ENCODE assay signal across 8 cellular contexts in genomic region chr16:84970447-84971127, GRCh38. TPM values are rescaled to one million over a fixed set of nuclear protein-coding genes. Genes with fewer than 3 reads are reported as not detected.
DNase-seq lines count a peak whose midpoint lies in the region; ATAC-seq and TF ChIP-seq lines count a peak whose summit lies in the region.

No MANE protein-coding gene starts in this region.

- DNase-seq in DMS153 treated with DMSO at 0.1 percent for 48 hours (lab: John Stamatoyannopoulos, UW; ENCODE audit: unreplicated experiment) (peak; percentile 71), NCI-H510A (lab: John Stamatoyannopoulos, UW) (peak; percentile 31), dedifferentiated amniotic fluid mesenchymal stem cell (ENCODE audit: extremely low spot score) (peak; percentile 71), right lobe of liver (peak; percentile 80 to 83 (median 82))
- peak; percentile 63 to 69 for DNase-seq in activated CD4-positive, alpha-beta T cell treated with anti-CD3 and anti-CD28 coated beads, Interleukin-2, amount 50 U/mL, for 24 hours (ENCODE audit: low read depth in 1 of 2, low spot score in 1 of 2)
- peak; percentile 42 to 66 (median 62) for DNase-seq in stimulated activated CD4-positive, alpha-beta T cell treated with anti-CD3 and anti-CD28 coated beads, TNF-alpha, amount 100 ng/mL, for 4 hours (ENCODE audit: low read depth in 3 of 3)

- H3K4me1 ChIP-seq in right lobe of liver, result peaks cover 0 to 14% (median 5%) of the 10 kb centered on the region in 4 donors

- H3K36me3 ChIP-seq in right lobe of liver, result peaks cover 0 to 14% (median 3%) of the 10 kb centered on the region in 4 donors

- ATAC-seq in HG02798 (IDR thresholded peaks at IDR 0.05; ENCODE audit: poor library complexity, unreplicated experiment) (peak; percentile 73), right lobe of liver (peak; percentile 82 to 88 (median 84)), GM18519 (IDR thresholded peaks at IDR 0.05; ENCODE audit: low FRiP score, unreplicated experiment) (no peak)

- H3K27me3 ChIP-seq in right lobe of liver, result no peaks in the 10 kb centered on the region

- WGBS in right lobe of liver (ENCODE audit: insufficient coverage, low coverage, low lambda C conversion rate, missing lambda C conversion rate), result 4% methylated on average over 13 of the region's 18 CpGs

- no peak overlapping the region for H3K4me3 ChIP-seq in right lobe of liver

- no peaks in the 10 kb centered on the region for H3K9me3 ChIP-seq in right lobe of liver

- no peak for TF ChIP-seq POLR2A in right lobe of liver (IDR thresholded peaks at IDR 0.05)

- H3K27ac ChIP-seq in right lobe of liver, result no peak overlapping the region

- TF ChIP-seq CTCF in right lobe of liver (IDR thresholded peaks at IDR 0.05), result peak; percentile 85 to 95 (median 88)

- intact Hi-C loops in right lobe of liver (cut with DNase I), result no loop called here

RNA-seq across cellular contexts. Expression of gene ZDHHC7, which starts 40.7 kb away (rescaled TPM):
- 10 to 100 TPM; 10.7 to 27.5 (median 19.0) TPM for total RNA-seq in right lobe of liver

RNA-seq across cellular contexts. Expression of gene KIAA0513, which starts 57.0 kb away (rescaled TPM):
- total RNA-seq in right lobe of liver, result 1 to 10 TPM; 2.6 to 7.4 (median 4.7) TPM

Comparison
In these comparisons a context has a peak if more than half of its experiments do, and no peak if none do; other contexts are left out.
1. DNase-seq: peak in every context shown above with its lines; median percentile 82 in right lobe of liver; 71 in DMS153 treated with DMSO at 0.1 percent for 48 hours; 71 in dedifferentiated amniotic fluid mesenchymal stem cell; 66 in activated CD4-positive, alpha-beta T cell treated with anti-CD3 and anti-CD28 coated beads, Interleukin-2, amount 50 U/mL, for 24 hours; 62 in stimulated activated CD4-positive, alpha-beta T cell treated with anti-CD3 and anti-CD28 coated beads, TNF-alpha, amount 100 ng/mL, for 4 hours; 31 in NCI-H510A.